10 cellular contexts compared by ENCODE assay signal in the genomic region with DNA sequence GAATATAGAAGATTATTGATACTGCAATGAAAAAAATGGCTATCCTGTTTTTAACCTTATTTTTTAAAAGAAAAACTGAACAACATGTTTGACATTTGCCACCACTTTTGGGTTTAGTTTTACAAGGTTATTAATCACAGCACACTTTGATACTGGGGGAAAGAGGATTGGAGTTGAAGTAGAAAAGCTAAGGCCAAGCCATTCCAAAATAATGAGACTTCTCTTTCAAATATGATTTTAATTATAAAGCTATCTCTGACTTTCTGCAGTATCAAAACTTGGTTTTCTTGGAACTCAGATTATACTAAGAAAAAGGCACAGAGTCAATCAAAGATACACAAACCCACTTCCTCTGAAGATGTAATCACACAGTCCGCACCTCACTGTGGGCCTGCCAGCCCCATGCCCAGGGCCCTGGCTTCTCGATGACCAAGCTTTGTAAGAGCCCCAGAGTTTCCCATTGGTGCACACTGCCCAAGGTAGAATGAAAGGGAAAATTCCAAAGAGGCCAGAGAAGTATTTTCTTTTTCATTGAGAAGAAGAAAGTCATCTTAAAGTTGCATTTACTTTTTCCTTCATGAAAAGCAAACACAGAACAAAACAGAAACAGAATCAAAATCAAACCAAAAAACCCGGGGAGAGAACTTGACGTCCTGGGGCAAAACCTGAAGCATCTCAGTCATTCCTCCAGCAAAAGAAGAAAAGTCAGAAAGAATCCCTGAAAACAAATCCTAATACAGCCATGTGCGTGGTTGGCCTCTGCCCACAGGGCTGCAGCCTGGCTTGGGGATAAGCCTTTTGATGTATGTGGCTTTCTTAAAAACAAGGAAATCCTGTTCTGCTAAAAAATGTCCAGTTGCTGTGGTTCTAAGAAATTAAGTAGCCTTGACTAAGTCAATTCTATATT.
DNase-seq lines count a peak whose midpoint lies in the region; ATAC-seq lines count a peak whose summit lies in the region.
"Had no signal": no experiment of that assay in that cellular context is flagged by ENCODE, and none has a peak within 500 bp of the region (broad histone marks: within the 10 kb centered on the region; RNA-seq: fewer than 3 reads in every experiment).

No MANE protein-coding gene starts in this region.

- no peaks in the 10 kb centered on the region for H3K27me3 Mint-ChIP-seq in CD4-positive, alpha-beta memory T cell
- H3K27me3 Mint-ChIP-seq in T-helper 2 cell treated with Interferon-gamma antibody and Interleukin-4, amounts not matched to agents 5 μg/mL and 100 μg/mL, for 36 hours (ENCODE audit: low read depth): no peaks in the 10 kb centered on the region

- intact Hi-C loops in CD4-positive, alpha-beta memory T cell (cut with micrococcal nuclease): loop anchor here (1.0 to 10.0 kb wide), 5 partner anchors 8 to 682 kb away; a partner anchor contains a TSS
- intact Hi-C loops in sciatic nerve (cut with DNase I): no loop called here

- peak; percentile 60 for ATAC-seq in sciatic nerve
- ATAC-seq in HG03097 (IDR thresholded peaks at IDR 0.05; ENCODE audit: low FRiP score, unreplicated experiment): no peak
- no peak for ATAC-seq in HG02852 (IDR thresholded peaks at IDR 0.05; ENCODE audit: unreplicated experiment)

- DNase-seq in CD4-positive, alpha-beta memory T cell: peak in 4 of 5 donors; percentile 26 to 62 (median 44)
- peak; percentile 64 for DNase-seq in T-helper 2 cell treated with Interferon-gamma antibody and Interleukin-4, amounts not matched to agents 5 μg/mL and 100 μg/mL, for 36 hours (ENCODE audit: low spot score)
- peak; percentile 26 for DNase-seq in central memory CD4-positive, alpha-beta T cell
- no peak for DNase-seq in sciatic nerve (ENCODE audit: low spot score)
- DNase-seq in NCI-H146 (lab: John Stamatoyannopoulos, UW): no peak
- no peak for DNase-seq in HT-29 (ENCODE audit: low spot score)
- DNase-seq: KG1 had no signal

- no peak overlapping the region for H3K4me3 ChIP-seq in CD4-positive, alpha-beta memory T cell (ENCODE audit: low read length in 2 of 2)

- no peaks in the 10 kb centered on the region for H3K27me3 ChIP-seq in CD4-positive, alpha-beta memory T cell (ENCODE audit: insufficient read depth, low read length)

- H3K36me3 ChIP-seq in CD4-positive, alpha-beta memory T cell (ENCODE audit: insufficient read depth, low read length): no peaks in the 10 kb centered on the region

- H3K36me3 Mint-ChIP-seq in CD4-positive, alpha-beta memory T cell: peaks cover 0 to 2% of the 10 kb centered on the region in 2 donors
- H3K36me3 Mint-ChIP-seq in T-helper 2 cell treated with Interferon-gamma antibody and Interleukin-4, amounts not matched to agents 5 μg/mL and 100 μg/mL, for 36 hours (ENCODE audit: low read depth): peaks cover 17% of the 10 kb centered on the region
- H3K36me3 Mint-ChIP-seq: CD14-positive monocyte had no signal

- H3K9me3 ChIP-seq in CD4-positive, alpha-beta memory T cell (ENCODE audit: control insufficient read depth in 1 of 2, low read length in 2 of 2): no peaks in the 10 kb centered on the region

- peak overlapping the region; percentile 72 to 95 (median 84) for H3K4me3 Mint-ChIP-seq in CD4-positive, alpha-beta memory T cell
- peak overlapping the region; percentile 80 for H3K4me3 Mint-ChIP-seq in T-helper 2 cell treated with Interferon-gamma antibody and Interleukin-4, amounts not matched to agents 5 μg/mL and 100 μg/mL, for 36 hours
- H3K4me3 Mint-ChIP-seq: CD14-positive monocyte had no signal

- H3K4me1 ChIP-seq in CD4-positive, alpha-beta memory T cell (ENCODE audit: insufficient read depth, low read length): peaks cover 85% of the 10 kb centered on the region

- CTCF ChIA-PET in CD4-positive, alpha-beta memory T cell (lab: Charles Lee; ENCODE audit: partially characterized antibody): interaction anchor here (0.7 to 1.7 kb wide), 6 partner anchors 9 to 121 kb away, joined by 3 to 8 read pairs (median 4); no protein-coding TSS in a partner anchor

- H3K9me3 Mint-ChIP-seq in CD4-positive, alpha-beta memory T cell: peaks cover 0 to 1% (median 0%) of the 10 kb centered on the region in 8 donors
- H3K9me3 Mint-ChIP-seq in T-helper 2 cell treated with Interferon-gamma antibody and Interleukin-4, amounts not matched to agents 5 μg/mL and 100 μg/mL, for 36 hours: peaks cover 10% of the 10 kb centered on the region

- peaks cover 43 to 61% (median 53%) of the 10 kb centered on the region in 4 donors for H3K4me1 Mint-ChIP-seq in CD4-positive, alpha-beta memory T cell
- H3K4me1 Mint-ChIP-seq in T-helper 2 cell treated with Interferon-gamma antibody and Interleukin-4, amounts not matched to agents 5 μg/mL and 100 μg/mL, for 36 hours (ENCODE audit: low read depth): peaks cover 53% of the 10 kb centered on the region

- H3K27ac ChIP-seq in CD4-positive, alpha-beta memory T cell (ENCODE audit: low read depth, low read length): peak overlapping the region; percentile 70

- H3K27ac Mint-ChIP-seq in CD4-positive, alpha-beta memory T cell: peak overlapping the region; percentile 88 to 98 (median 96)
- H3K27ac Mint-ChIP-seq in T-helper 2 cell treated with Interferon-gamma antibody and Interleukin-4, amounts not matched to agents 5 μg/mL and 100 μg/mL, for 36 hours: peak overlapping the region; percentile 96

- POLR2A ChIA-PET in CD4-positive, alpha-beta memory T cell (lab: Charles Lee; ENCODE audit: partially characterized antibody): interaction anchor here (0.6 to 9.2 kb wide), 20 partner anchors 8 to 198 kb away, joined by 3 to 179 read pairs (median 5); a partner anchor contains a TSS

Comparison
In these comparisons a context has a peak if more than half of its experiments do, and no peak if none do; other contexts are left out.
1. DNase-seq: peak in CD4-positive, alpha-beta memory T cell (4 of 5), T-helper 2 cell treated with Interferon-gamma antibody and Interleukin-4, amounts not matched to agents 5 μg/mL and 100 μg/mL, for 36 hours (single experiment) and central memory CD4-positive, alpha-beta T cell (single experiment); none in sciatic nerve (single experiment), NCI-H146 (single experiment) and HT-29 (single experiment).